ENCODE assay signal across 18 cellular contexts in the genomic region with DNA sequence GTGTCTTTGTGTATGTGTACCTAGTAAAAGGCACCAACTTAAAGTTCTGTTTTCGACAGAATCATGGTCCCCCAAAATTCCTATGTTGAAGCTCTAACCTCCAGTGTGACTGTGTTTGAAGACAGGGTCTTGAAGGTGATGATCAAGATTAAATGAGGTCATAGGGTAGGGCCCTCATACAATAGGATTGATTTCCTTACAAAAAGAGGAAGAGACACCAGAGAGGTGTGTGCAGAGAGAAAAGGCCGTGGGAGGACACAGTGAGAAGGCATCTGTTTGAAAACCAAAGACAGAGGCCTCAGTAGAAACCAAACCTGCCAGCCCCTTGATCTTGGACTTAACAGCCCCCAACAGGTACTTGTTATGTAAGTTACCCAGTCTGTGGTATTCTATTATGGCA. TPM values are rescaled to one million over a fixed set of nuclear protein-coding genes. Genes with fewer than 3 reads are reported as not detected.
DNase-seq lines count a peak whose midpoint lies in the region; ATAC-seq and TF ChIP-seq lines count a peak whose summit lies in the region.
"Had no signal": no experiment of that assay in that cellular context is flagged by ENCODE, and none has a peak within 500 bp of the region (broad histone marks: within the 10 kb centered on the region; RNA-seq: fewer than 3 reads in every experiment).

No MANE protein-coding gene starts in this region.

- no peak for DNase-seq in activated CD4-positive, alpha-beta T cell treated with anti-CD3 and anti-CD28 coated beads, Interleukin-2, amount 10 ng/mL, durations not matched to agents 7 days and 5 days
- no peak for DNase-seq in activated CD4-positive, alpha-beta T cell treated with anti-CD3 and anti-CD28 coated beads, Interleukin-2, amount 50 U/mL, for 1 hour
- DNase-seq in KBM-7 (peak; percentile 80), SKM-1 treated with dmso at 0.1 percent for 144 hours (lab: John Stamatoyannopoulos, UW; ENCODE audit: unreplicated experiment) (peak; percentile 43), NCI-H2171 treated with DMSO at 0.1 percent for 48 hours (lab: John Stamatoyannopoulos, UW) (no peak), hepatic stellate cell (ENCODE audit: low spot score) (no peak), nephron progenitor cell (no peak)
- no peak for DNase-seq in stimulated activated naive B cell treated with anti-CD40 and anti-IgM and Interleukin-4, amounts not matched to agents 10 μg/mL and 1 μg/mL and 100 μg/mL, for 72 hours
- DNase-seq: activated CD4-positive, alpha-beta memory T cell treated with anti-CD3 and anti-CD28 coated beads for 36 hours; activated T-cell treated with anti-CD3 and anti-CD28 coated beads, Interleukin-2, amount 50 U/mL, for 4 hours; body of pancreas; GOT3; left ventricle myocardium inferior; mucosa of descending colon; NCI-H1694; RPMI8226 had no signal

- peaks cover 8% of the 10 kb centered on the region for H3K36me3 Mint-ChIP-seq in activated CD4-positive, alpha-beta T cell treated with anti-CD3 and anti-CD28 coated beads, Interleukin-2, amount 10 ng/mL, durations not matched to agents 7 days and 5 days (ENCODE audit: low read depth)
- H3K36me3 Mint-ChIP-seq in stimulated activated naive B cell treated with anti-CD40 and anti-IgM and Interleukin-4, amounts not matched to agents 10 μg/mL and 1 μg/mL and 100 μg/mL, for 72 hours: peaks cover 4 to 6% of the 10 kb centered on the region in 2 donors
- no peaks in the 10 kb centered on the region for H3K36me3 Mint-ChIP-seq in nephron progenitor cell (ENCODE audit: low read depth)
- H3K36me3 Mint-ChIP-seq: activated CD4-positive, alpha-beta memory T cell treated with anti-CD3 and anti-CD28 coated beads for 36 hours had no signal

- H3K27ac Mint-ChIP-seq in activated CD4-positive, alpha-beta T cell treated with anti-CD3 and anti-CD28 coated beads, Interleukin-2, amount 10 ng/mL, durations not matched to agents 7 days and 5 days: peak overlapping the region; percentile 55
- no peak overlapping the region for H3K27ac Mint-ChIP-seq in stimulated activated naive B cell treated with anti-CD40 and anti-IgM and Interleukin-4, amounts not matched to agents 10 μg/mL and 1 μg/mL and 100 μg/mL, for 72 hours
- H3K27ac Mint-ChIP-seq in nephron progenitor cell: no peak overlapping the region
- H3K27ac Mint-ChIP-seq: activated CD4-positive, alpha-beta memory T cell treated with anti-CD3 and anti-CD28 coated beads for 36 hours; activated naive CD4-positive, alpha-beta T cell treated with anti-CD3 and anti-CD28 coated beads, Interleukin-2, amount 50 U/mL, for 72 hours had no signal

- POLR2A ChIA-PET in activated CD4-positive, alpha-beta T cell treated with anti-CD3 and anti-CD28 coated beads, Interleukin-2, amount 10 ng/mL, durations not matched to agents 7 days and 5 days (lab: Charles Lee): no interaction called here

- peaks cover 25% of the 10 kb centered on the region for H3K27me3 Mint-ChIP-seq in activated CD4-positive, alpha-beta T cell treated with anti-CD3 and anti-CD28 coated beads, Interleukin-2, amount 10 ng/mL, durations not matched to agents 7 days and 5 days
- H3K27me3 Mint-ChIP-seq in stimulated activated naive B cell treated with anti-CD40 and anti-IgM and Interleukin-4, amounts not matched to agents 10 μg/mL and 1 μg/mL and 100 μg/mL, for 72 hours: peaks cover 0 to 10% of the 10 kb centered on the region in 2 donors
- no peaks in the 10 kb centered on the region for H3K27me3 Mint-ChIP-seq in nephron progenitor cell (ENCODE audit: low read depth, poor library complexity)

- no peak for TF ChIP-seq CTCF in nephron progenitor cell (IDR thresholded peaks at IDR 0.05)

- in situ Hi-C loops in KBM-7 (cut with MboI; ENCODE audit: low pct_unique_long_range_greater_than_20kb, low sequenced_read_pairs): no loop called here

- H3K4me1 Mint-ChIP-seq in activated CD4-positive, alpha-beta T cell treated with anti-CD3 and anti-CD28 coated beads, Interleukin-2, amount 10 ng/mL, durations not matched to agents 7 days and 5 days: peaks cover 40% of the 10 kb centered on the region
- peaks cover 9 to 29% of the 10 kb centered on the region in 2 donors for H3K4me1 Mint-ChIP-seq in stimulated activated naive B cell treated with anti-CD40 and anti-IgM and Interleukin-4, amounts not matched to agents 10 μg/mL and 1 μg/mL and 100 μg/mL, for 72 hours
- H3K4me1 Mint-ChIP-seq in nephron progenitor cell: peaks cover 5% of the 10 kb centered on the region

- no peak overlapping the region for H3K4me3 Mint-ChIP-seq in activated CD4-positive, alpha-beta T cell treated with anti-CD3 and anti-CD28 coated beads, Interleukin-2, amount 10 ng/mL, durations not matched to agents 7 days and 5 days
- H3K4me3 Mint-ChIP-seq in stimulated activated naive B cell treated with anti-CD40 and anti-IgM and Interleukin-4, amounts not matched to agents 10 μg/mL and 1 μg/mL and 100 μg/mL, for 72 hours: no peak overlapping the region
- H3K4me3 Mint-ChIP-seq in nephron progenitor cell: no peak overlapping the region
- H3K4me3 Mint-ChIP-seq: activated CD4-positive, alpha-beta memory T cell treated with anti-CD3 and anti-CD28 coated beads for 36 hours; activated T-cell treated with anti-CD3 and anti-CD28 coated beads, Interleukin-2, amount 50 U/mL, for 4 hours had no signal

- ATAC-seq in stimulated activated naive B cell treated with anti-CD40 and anti-IgM and Interleukin-4, amounts not matched to agents 10 μg/mL and 1 μg/mL and 100 μg/mL, for 72 hours (replicated peaks): peak; percentile 97 to 99
- ATAC-seq: A549, body of pancreas, mucosa of descending colon had no signal

- H3K9me3 Mint-ChIP-seq in activated CD4-positive, alpha-beta T cell treated with anti-CD3 and anti-CD28 coated beads, Interleukin-2, amount 10 ng/mL, durations not matched to agents 7 days and 5 days: peaks cover 4% of the 10 kb centered on the region
- H3K9me3 Mint-ChIP-seq in stimulated activated naive B cell treated with anti-CD40 and anti-IgM and Interleukin-4, amounts not matched to agents 10 μg/mL and 1 μg/mL and 100 μg/mL, for 72 hours: peaks cover 8 to 10% of the 10 kb centered on the region in 2 donors
- H3K9me3 Mint-ChIP-seq in nephron progenitor cell: peaks cover 19% of the 10 kb centered on the region

- CTCF ChIA-PET in activated CD4-positive, alpha-beta T cell treated with anti-CD3 and anti-CD28 coated beads, Interleukin-2, amount 10 ng/mL, durations not matched to agents 7 days and 5 days (lab: Charles Lee): interaction anchor here (1.2 kb wide), 1 partner anchor 23 kb away, joined by 4 read pairs; no protein-coding TSS in a partner anchor

RNA-seq across cellular contexts. Expression of a gene that starts 52.0 kb away (rescaled TPM):
- total RNA-seq in activated CD4-positive, alpha-beta T cell treated with anti-CD3 and anti-CD28 coated beads, Interleukin-2, amount 10 ng/mL, durations not matched to agents 7 days and 5 days: not detected

Comparison
In these comparisons a context has a peak if more than half of its experiments do, and no peak if none do; other contexts are left out.
1. DNase-seq: peak in KBM-7 (single experiment) and SKM-1 treated with dmso at 0.1 percent for 144 hours (single experiment); none in activated CD4-positive, alpha-beta T cell treated with anti-CD3 and anti-CD28 coated beads, Interleukin-2, amount 10 ng/mL, durations not matched to agents 7 days and 5 days (single experiment), activated CD4-positive, alpha-beta T cell treated with anti-CD3 and anti-CD28 coated beads, Interleukin-2, amount 50 U/mL, for 1 hour (single experiment), stimulated activated naive B cell treated with anti-CD40 and anti-IgM and Interleukin-4, amounts not matched to agents 10 μg/mL and 1 μg/mL and 100 μg/mL, for 72 hours (single experiment), NCI-H2171 treated with DMSO at 0.1 percent for 48 hours (single experiment), hepatic stellate cell (single experiment) and nephron progenitor cell (single experiment).